Comparison of ENCODE assay signal across 24 cellular contexts in the genomic region with DNA sequence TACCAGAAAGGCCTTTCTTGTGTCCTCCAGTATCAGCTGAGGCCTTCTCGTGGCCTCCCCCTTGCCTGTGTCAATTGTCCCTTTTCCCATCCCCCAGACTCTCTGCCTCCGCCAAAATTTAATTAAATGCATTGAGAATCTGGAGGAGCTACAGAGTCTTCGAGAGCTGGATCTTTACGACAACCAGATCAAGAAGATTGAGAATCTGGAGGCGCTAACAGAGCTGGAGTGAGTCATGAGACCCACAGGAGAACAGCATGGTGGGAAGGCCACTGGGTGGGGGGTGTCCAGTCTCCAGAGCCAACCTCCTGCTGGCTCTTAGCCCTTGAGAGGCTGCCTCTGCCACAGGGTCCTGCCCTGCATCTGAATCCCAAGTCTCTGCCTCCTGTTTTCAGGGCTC. TPM values are rescaled to one million over a fixed set of nuclear protein-coding genes. Genes with fewer than 3 reads are reported as not detected.
"Had no signal": no experiment of that assay in that cellular context is flagged by ENCODE, and none has a peak within 500 bp of the region (broad histone marks: within the 10 kb centered on the region; RNA-seq: fewer than 3 reads in every experiment).

No MANE protein-coding gene starts in this region.

- H3K9me3 ChIP-seq: esophagus squamous epithelium, left ventricle myocardium inferior, ovary, psoas muscle, suprapubic skin, thyroid gland had no signal

- H3K4me3 ChIP-seq: esophagus squamous epithelium, left ventricle myocardium inferior, lung, neural progenitor cell, ovary, psoas muscle, suprapubic skin, thyroid gland had no signal

- H3K36me3 ChIP-seq: neural progenitor cell, ovary had no signal

- FAIRE-seq: kidney, urothelium cell line had no signal

- H3K4me1 ChIP-seq: foreskin keratinocyte, neural progenitor cell had no signal

- H3K36me3 Mint-ChIP-seq: natural killer cell treated with Interleukin-12 subunit alpha and Interleukin-12 subunit beta and Interleukin-15 and Interleukin-18, amount 100 ng/mL, for 72 hours; type B pancreatic cell had no signal

- H3K27ac Mint-ChIP-seq: immature natural killer cell; natural killer cell treated with Interleukin-12 subunit alpha and Interleukin-12 subunit beta and Interleukin-15 and Interleukin-18, amount 100 ng/mL, for 72 hours; neural progenitor cell; type B pancreatic cell had no signal

- H3K27me3 Mint-ChIP-seq: natural killer cell treated with Interleukin-12 subunit alpha and Interleukin-12 subunit beta and Interleukin-15 and Interleukin-18, amount 100 ng/mL, for 72 hours; type B pancreatic cell had no signal

- H3K27me3 ChIP-seq: esophagus squamous epithelium, foreskin keratinocyte, neural progenitor cell, ovary, suprapubic skin, thyroid gland had no signal

- DNase-seq: cortex of kidney; effector memory CD4-positive, alpha-beta T cell; esophagus squamous epithelium; foreskin keratinocyte; immature natural killer cell; kidney; left cardiac atrium; left ventricle myocardium inferior; mesenchymal stem cell; midbrain; ovary; stimulated activated CD4-positive, alpha-beta T cell treated with anti-CD3 and anti-CD28 coated beads, Interleukin-2, amount 100 ng/mL, for 24 hours; stimulated activated CD4-positive, alpha-beta T cell treated with anti-CD3 and anti-CD28 coated beads, Interleukin-4, amount 100 ng/mL, for 4 hours; stimulated activated naive CD8-positive, alpha-beta T cell treated with anti-CD3 and anti-CD28 coated beads, Interleukin-15, Interleukin-2, amounts not matched to agents 100 U/mL and 50 U/mL, for 24 hours; thyroid gland had no signal

- H3K27ac ChIP-seq: esophagus squamous epithelium, foreskin keratinocyte, left ventricle myocardium inferior, neural progenitor cell, ovary, psoas muscle, suprapubic skin, thyroid gland had no signal

- H3K4me3 Mint-ChIP-seq: immature natural killer cell; natural killer cell treated with Interleukin-12 subunit alpha and Interleukin-12 subunit beta and Interleukin-15 and Interleukin-18, amount 100 ng/mL, for 72 hours; neural progenitor cell; type B pancreatic cell had no signal

- ATAC-seq: foreskin keratinocyte; left cardiac atrium; natural killer cell treated with Interleukin-12 subunit alpha and Interleukin-12 subunit beta and Interleukin-15 and Interleukin-18, amount 100 ng/mL, for 72 hours; psoas muscle; sciatic nerve; stimulated activated naive CD8-positive, alpha-beta T cell treated with anti-CD3 and anti-CD28 coated beads, Interleukin-15, Interleukin-2, amounts not matched to agents 100 U/mL and 50 U/mL, for 24 hours had no signal

- H3K9me3 Mint-ChIP-seq: immature natural killer cell; natural killer cell treated with Interleukin-12 subunit alpha and Interleukin-12 subunit beta and Interleukin-15 and Interleukin-18, amount 100 ng/mL, for 72 hours; neural progenitor cell; type B pancreatic cell had no signal

RNA-seq across cellular contexts. Expression of gene ANO7, which starts 29.4 kb away (rescaled TPM):
- total RNA-seq: skeletal muscle tissue had no signal
